22 cellular contexts compared by ENCODE assay signal in genomic region chr2:72743481-72743880, GRCh38.
"Had no signal": no experiment of that assay in that cellular context is flagged by ENCODE, and none has a peak within 500 bp of the region (broad histone marks: within the 10 kb centered on the region; RNA-seq: fewer than 3 reads in every experiment).

No MANE protein-coding gene starts in this region.

- DNase-seq: Kasumi-1, MM.1S, NCI-H1092 treated with DMSO at 0.1 percent for 48 hours, NCI-H1436, NCI-H187, NCI-H2029, NCI-H2081 treated with DMSO at 0.1 percent for 48 hours, NCI-H2171, NCI-H446, NCI-H510A, NCI-H524 treated with DMSO at 0.1 percent for 48 hours, NCI-H69, NCI-H774, SHP77 treated with DMSO at 0.1 percent for 48 hours, SK-N-SH, SW 1271, T-cell had no signal

- H3K4me3 ChIP-seq: K562 had no signal

- ATAC-seq: K562, Panc1, Right ventricle myocardium inferior, T-cell had no signal

- H3K27ac ChIP-seq: KMS-11, RWPE1 had no signal

- H3K9me3 ChIP-seq: SK-N-SH had no signal
